Comparison of ENCODE assay signal across 24 cellular contexts in the genomic region with DNA sequence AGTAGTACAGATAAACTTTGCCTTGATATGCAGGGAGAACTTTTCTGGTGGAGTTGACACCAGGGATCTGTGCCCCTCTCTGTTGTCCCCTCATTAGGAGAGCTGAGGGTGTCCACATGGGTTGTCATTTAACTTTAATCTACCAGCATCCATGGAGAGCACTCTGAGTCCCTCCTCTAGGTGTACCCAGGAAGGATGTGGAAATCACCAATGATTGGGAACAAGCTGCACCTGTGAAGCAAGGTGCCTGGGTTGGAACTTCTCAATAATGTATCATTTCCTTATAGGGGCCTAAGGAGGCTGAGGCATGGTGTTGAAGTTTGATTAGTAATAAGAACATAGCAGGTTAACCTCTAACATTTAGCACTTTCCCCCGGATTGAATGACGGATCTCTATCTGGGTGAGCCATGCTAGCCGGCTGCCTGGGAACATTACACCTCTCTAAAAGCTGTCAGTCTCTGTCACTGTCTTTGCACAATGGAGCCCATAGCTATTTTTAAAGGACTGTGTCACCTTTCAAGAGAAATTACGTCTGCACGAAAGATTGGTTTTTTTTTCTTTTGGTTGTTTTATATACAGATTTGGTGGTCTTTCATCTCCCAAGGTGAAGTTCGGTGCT.
"Had no signal": no experiment of that assay in that cellular context is flagged by ENCODE, and none has a peak within 500 bp of the region (broad histone marks: within the 10 kb centered on the region; RNA-seq: fewer than 3 reads in every experiment).

No MANE protein-coding gene starts in this region.

- H3K9me3 ChIP-seq: MG63, SJSA1 had no signal

- ATAC-seq: HepG2 had no signal

- H3K36me3 ChIP-seq: MG63, SJSA1 had no signal

- H3K4me3 ChIP-seq: MG63, SJSA1, SK-N-MC had no signal

- H3K27me3 ChIP-seq: MG63, SJSA1 had no signal

- DNase-seq: IMR-90, Karpas-422, KG1, MG63, NCI-H1092, NCI-H1105 treated with DMSO at 0.1 percent for 48 hours, NCI-H1417 treated with DMSO at 0.1 percent for 48 hours, NCI-H146, NCI-H1694 treated with DMSO at 0.1 percent for 48 hours, NCI-H1930, NCI-H2081, NCI-H2171, NCI-H226, NCI-H446, NCI-H510A, NCI-H524 treated with DMSO at 0.1 percent for 48 hours, NCI-H69, NCI-H774, Right ventricle myocardium superior, RPMI8226, SIG-M5 had no signal

- H3K4me1 ChIP-seq: SJSA1 had no signal

- H3K27ac ChIP-seq: SJSA1, SK-N-MC had no signal
